Comparison of ENCODE assay signal across 26 cellular contexts in the genomic region with DNA sequence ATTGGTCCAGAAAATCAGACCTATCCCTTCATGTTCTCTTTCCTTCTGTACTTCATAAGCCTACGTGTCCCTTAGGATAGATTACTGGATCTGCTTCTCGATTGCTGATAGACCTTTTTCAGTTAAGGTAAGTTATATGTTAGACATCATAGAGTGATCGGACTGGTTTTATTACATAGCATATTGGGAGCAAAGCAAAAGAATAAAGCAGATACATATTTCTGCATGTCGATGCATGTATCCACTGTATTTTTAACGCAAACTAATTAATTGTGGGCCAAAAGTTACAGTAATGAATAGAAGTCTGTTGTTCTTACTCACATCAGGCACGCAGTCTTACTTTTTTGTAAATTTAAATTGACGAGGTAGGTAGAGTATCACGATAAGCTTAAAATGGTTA.
"Had no signal": no experiment of that assay in that cellular context is flagged by ENCODE, and none has a peak within 500 bp of the region (broad histone marks: within the 10 kb centered on the region; RNA-seq: fewer than 3 reads in every experiment).

No MANE protein-coding gene starts in this region.

- H3K9me3 ChIP-seq: esophagus muscularis mucosa, gastrocnemius medialis, heart right ventricle, lower lobe of right lung, mucosa of descending colon had no signal

- H3K4me3 ChIP-seq: coronary artery, dorsolateral prefrontal cortex, esophagus muscularis mucosa, gastrocnemius medialis, heart right ventricle, lower lobe of right lung, mucosa of descending colon had no signal

- H3K27ac ChIP-seq: coronary artery, epithelial cell of prostate, esophagus muscularis mucosa, gastrocnemius medialis, heart right ventricle, lower lobe of right lung had no signal

- H3K36me3 Mint-ChIP-seq: naive B cell; naive thymus-derived CD8-positive, alpha-beta T cell had no signal

- H3K27me3 ChIP-seq: dorsolateral prefrontal cortex, esophagus muscularis mucosa, gastrocnemius medialis, heart right ventricle had no signal

- H3K9me3 Mint-ChIP-seq: mesothelial cell of epicardium had no signal

- H3K4me1 ChIP-seq: gastrocnemius medialis, lower lobe of right lung had no signal

- H3K27me3 Mint-ChIP-seq: naive B cell had no signal

- FAIRE-seq: colon, endothelial cell of umbilical vein, islet of Langerhans, kidney had no signal

- ATAC-seq: gastrocnemius medialis; heart right ventricle; left cardiac atrium; left ventricle myocardium superior; lower lobe of right lung; mucosa of descending colon; naive thymus-derived CD8-positive, alpha-beta T cell had no signal

- H3K27ac Mint-ChIP-seq: mesothelial cell of epicardium; naive B cell; naive thymus-derived CD8-positive, alpha-beta T cell had no signal

- H3K4me1 Mint-ChIP-seq: naive thymus-derived CD8-positive, alpha-beta T cell had no signal

- H3K4me3 Mint-ChIP-seq: mesothelial cell of epicardium; naive B cell; naive thymus-derived CD8-positive, alpha-beta T cell had no signal

- DNase-seq: dermis blood vessel endothelial cell; dorsolateral prefrontal cortex; effector CD4-positive, alpha-beta T cell; effector memory CD4-positive, alpha-beta T cell; erythroblast; foreskin melanocyte; gastrocnemius medialis; glutamatergic neuron; head of caudate nucleus; heart right ventricle; hippocampal formation; kidney; left cardiac atrium; left ventricle myocardium superior; lower lobe of right lung; mesenchymal stem cell; mucosa of descending colon; naive B cell; naive thymus-derived CD8-positive, alpha-beta T cell had no signal

- H3K36me3 ChIP-seq: esophagus muscularis mucosa, gastrocnemius medialis, heart right ventricle, lower lobe of right lung had no signal
